Comparison of ENCODE assay signal across 7 cellular contexts in the genomic region with DNA sequence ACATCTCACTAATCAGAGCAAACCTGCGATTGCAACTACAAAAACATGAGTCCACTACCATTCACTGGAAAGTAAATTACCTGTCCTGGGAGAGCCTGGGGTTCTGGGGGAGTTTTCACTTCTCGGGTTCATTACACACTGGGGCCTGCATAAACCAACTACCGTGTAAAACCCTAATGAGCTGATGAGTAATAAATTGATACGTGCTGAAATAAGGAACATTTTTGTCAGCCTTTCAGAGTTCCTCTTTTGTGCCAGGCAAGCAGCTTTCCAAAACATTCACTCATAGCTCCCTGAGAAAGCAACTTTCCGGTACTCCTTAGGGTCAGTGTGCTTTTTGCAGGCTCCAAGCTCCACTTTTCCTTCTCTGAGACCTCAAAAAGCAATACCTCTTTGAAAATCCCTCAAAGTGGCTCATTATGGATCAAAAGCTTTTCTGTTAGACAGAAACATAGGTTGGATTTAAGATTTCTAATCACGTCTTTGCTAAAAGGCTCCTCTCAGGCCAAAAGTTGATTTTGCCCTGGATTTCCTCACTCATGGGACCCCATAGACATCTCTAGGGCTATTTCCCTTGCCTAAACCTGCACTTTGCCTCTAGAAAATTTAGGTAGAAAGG.
A peak's percentile ranks its signal among the peaks of the same experiment; 100 is the strongest.
DNase-seq lines count a peak whose midpoint lies in the region; ATAC-seq and TF ChIP-seq lines count a peak whose summit lies in the region.

No MANE protein-coding gene starts in this region.

- no peak overlapping the region for H3K4me3 ChIP-seq in HCT116 (replicated peaks in 1 of 2; ENCODE audit: low read depth in 1 of 2, low read length in 2 of 2)
- H3K4me3 ChIP-seq in right cardiac atrium (ENCODE audit: low read length), result no peak overlapping the region

- H3K9ac ChIP-seq in HCT116 (ENCODE audit: low read length), result no peak overlapping the region

- H3K27me3 ChIP-seq in HCT116 (ENCODE audit: insufficient read depth, low read length) (no peaks in the 10 kb centered on the region), right cardiac atrium (ENCODE audit: control insufficient read depth, insufficient read depth) (no peaks in the 10 kb centered on the region)

- H3K4me1 ChIP-seq in HCT116 (ENCODE audit: control insufficient read depth in 1 of 2, insufficient read depth in 2 of 2, low read length in 2 of 2) (peaks cover 0 to 20% of the 10 kb centered on the region in 2 experiments; a peak in 2 of 4 replicates), right cardiac atrium (ENCODE audit: control insufficient read depth, insufficient read depth, low read length) (peaks cover 1% of the 10 kb centered on the region)

- H3K27ac ChIP-seq in HCT116 (ENCODE audit: low read depth, low read length), result no peak overlapping the region
- peak overlapping the region; percentile 6 for H3K27ac ChIP-seq in right cardiac atrium (ENCODE audit: low read length)

- CTCF ChIA-PET in HCT116 (lab: Charles Lee), result no interaction called here

- POLR2A ChIA-PET in HCT116 (lab: Charles Lee), result interaction anchor here (1.1 kb wide), 1 partner anchor 9 kb away, joined by 3 read pairs; no protein-coding TSS in a partner anchor

- WGBS in right cardiac atrium, result 41% methylated on average over 6 of the region's 6 CpGs

- RAD21 ChIA-PET in HCT116 (lab: Charles Lee; ENCODE audit: low non-redundant PET in 1 of 2, low total read pairs in 2 of 2, uncharacterized antibody in 2 of 2, unreplicated experiment in 2 of 2), result no interaction called here

- no peaks in the 10 kb centered on the region for H4K20me1 ChIP-seq in HCT116 (ENCODE audit: insufficient read depth)

- peak overlapping the region; percentile 31 for H2AFZ ChIP-seq in HCT116 (ENCODE audit: low read depth, low read length, poor library complexity, severe bottlenecking)

- H3K36me3 ChIP-seq in HCT116 (ENCODE audit: control insufficient read depth in 1 of 2, insufficient read depth in 2 of 2, low read length in 2 of 2), result no peaks in the 10 kb centered on the region

- TF ChIP-seq POLR2A in HCT116 (IDR thresholded peaks at IDR 0.05; ENCODE audit: borderline replicate concordance, extremely low read depth, insufficient read depth, insufficient read length), result no peak

- no peak for TF ChIP-seq CTCF in HCT116 (IDR thresholded peaks at IDR 0.05 in 2 of 3, conservative IDR thresholded peaks at IDR 0.05 in 1 of 3; ENCODE audit: borderline replicate concordance in 1 of 3, insufficient read depth in 1 of 3, low read depth in 2 of 3, low read length in 2 of 3)

- ATAC-seq in GM18873 (IDR thresholded peaks at IDR 0.05; ENCODE audit: low FRiP score, unreplicated experiment) (peak; percentile 75), HCT116 (no peak), right cardiac atrium (peak in 1 of 2 donors; percentile 22), left lobe of liver (no peak)

- H3K9me2 ChIP-seq in HCT116 (ENCODE audit: insufficient read depth), result no peaks in the 10 kb centered on the region

- intact Hi-C loops in HCT116 (cut with micrococcal nuclease), result no loop called here
- intact Hi-C loops in right cardiac atrium (cut with DNase I), result loop anchor here in 1 of 4 donors (10.0 kb wide), 1 partner anchor 77 kb away; the partner anchor contains the start of gene ST8SIA4

- no peaks in the 10 kb centered on the region for H3K9me3 ChIP-seq in HCT116 (ENCODE audit: control insufficient read depth in 1 of 2, insufficient read depth in 1 of 2, low read depth in 1 of 2, low read length in 2 of 2)
- no peaks in the 10 kb centered on the region for H3K9me3 ChIP-seq in right cardiac atrium (ENCODE audit: control insufficient read depth, low read length)

- DNase-seq in HCT116 (ENCODE audit: low read depth, low spot score) (no peak), NOMO-1 treated with DMSO at 0.1 percent for 48 hours (lab: John Stamatoyannopoulos, UW; ENCODE audit: unreplicated experiment) (peak; percentile 80), right cardiac atrium (no peak), G401 (ENCODE audit: low spot score) (no peak), left lobe of liver (ENCODE audit: low spot score) (no peak), middle frontal gyrus (ENCODE audit: extremely low spot score, low spot score) (no peak)

- in situ Hi-C loops in G401 (cut with HindIII; ENCODE audit: low sequenced_read_pairs), result no loop called here

- peak overlapping the region; percentile 15; the same call in 1 of the 2 replicates for H3K4me2 ChIP-seq in HCT116 (ENCODE audit: low read length)

- H3K79me2 ChIP-seq in HCT116 (ENCODE audit: insufficient read depth, low read length), result no peaks in the 10 kb centered on the region

- no peak for TF ChIP-seq RAD21 in HCT116 (IDR thresholded peaks at IDR 0.05; ENCODE audit: low read depth)

- no TSS peak for BruUV-seq in HCT116 (replicated peaks; lab: Mats Ljungman, UMichigan)

TF ChIP-seq in HCT116, 20 proteins besides CTCF, POLR2A, EP300 and RAD21:
- TF ChIP-seq EZH2 (IDR thresholded peaks at IDR 0.05) (no peak), EGR1 (IDR thresholded peaks at IDR 0.05; ENCODE audit: low read depth) (no peak), POLR2AphosphoS5 (IDR thresholded peaks at IDR 0.05; ENCODE audit: low read depth, low read length) (no peak), ELF1 (IDR thresholded peaks at IDR 0.05; ENCODE audit: borderline replicate concordance, low read depth) (no peak), ZFX (IDR thresholded peaks at IDR 0.05) (no peak), JUND (IDR thresholded peaks at IDR 0.05) (no peak)
- TF ChIP-seq, protein P1, sequence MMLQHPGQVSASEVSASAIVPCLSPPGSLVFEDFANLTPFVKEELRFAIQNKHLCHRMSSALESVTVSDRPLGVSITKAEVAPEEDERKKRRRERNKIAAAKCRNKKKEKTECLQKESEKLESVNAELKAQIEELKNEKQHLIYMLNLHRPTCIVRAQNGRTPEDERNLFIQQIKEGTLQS (IDR thresholded peaks at IDR 0.05), result no peak
